In the genomic region with DNA sequence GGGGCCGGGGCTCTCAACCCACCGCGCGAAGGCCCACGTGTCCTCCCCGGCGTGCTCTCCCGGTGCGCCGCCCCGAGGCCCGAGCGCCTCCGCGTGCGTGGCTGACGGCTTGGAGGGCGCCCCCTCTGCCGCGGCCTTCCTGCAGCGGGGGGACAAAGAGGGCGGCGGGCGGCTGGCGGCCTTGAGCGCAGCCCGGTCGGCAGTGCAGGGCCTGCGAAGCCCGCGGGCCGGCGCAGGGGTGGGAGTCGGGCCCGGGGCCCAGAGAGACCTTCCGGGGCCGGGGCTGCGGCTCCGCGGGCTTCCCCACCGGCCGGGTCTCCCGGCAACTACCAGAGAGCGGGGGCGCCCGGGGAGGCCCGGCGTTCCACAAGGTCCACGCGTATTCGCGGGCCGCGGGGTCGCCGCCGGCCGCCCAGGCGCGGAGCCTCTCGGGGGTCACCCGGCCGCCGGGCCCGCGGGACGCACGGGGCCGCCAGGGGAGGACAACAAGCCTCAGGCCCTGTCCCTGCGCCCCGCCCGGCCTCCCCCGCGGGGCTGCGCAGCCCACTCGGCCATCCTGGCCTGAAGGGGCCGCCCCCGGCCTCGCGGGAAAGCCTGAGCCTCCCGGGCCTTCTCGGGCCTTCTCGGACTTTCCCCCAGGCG, we compare ENCODE assay signal across 26 cellular contexts. TPM values are rescaled to one million over a fixed set of nuclear protein-coding genes. Genes with fewer than 3 reads are reported as not detected.
"Had no signal": no experiment of that assay in that cellular context is flagged by ENCODE, and none has a peak within 500 bp of the region (broad histone marks: within the 10 kb centered on the region; RNA-seq: fewer than 3 reads in every experiment).

A gene with protein sequence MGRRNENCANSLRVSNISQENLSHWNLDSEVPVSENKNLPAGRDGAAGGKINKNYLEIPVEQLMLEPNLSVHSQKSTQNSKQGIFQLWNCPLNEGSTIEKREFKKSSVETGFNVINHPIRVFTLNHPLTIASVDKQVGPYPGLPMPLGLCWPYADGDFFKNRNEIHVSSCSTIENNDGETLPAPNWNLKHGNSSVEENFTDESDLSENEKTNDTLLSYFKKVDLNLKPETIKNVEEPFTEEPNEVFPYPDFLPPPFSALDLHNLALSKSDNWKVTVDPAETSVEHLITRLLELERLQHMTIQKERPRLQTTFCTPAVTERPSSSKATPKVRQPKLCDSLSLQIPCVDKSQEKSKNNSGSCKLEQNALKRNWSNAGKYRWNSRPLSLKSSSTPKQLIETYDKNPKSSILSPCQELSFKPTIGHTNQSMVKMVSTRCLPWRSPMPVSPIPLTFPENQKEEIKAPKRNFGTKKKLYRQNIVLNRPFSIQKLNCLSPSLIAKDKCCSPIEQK (minus strand): TSS at position 308 of the 642 bp plus-strand sequence. CDS start 1,723 bp downstream, outside the sequence.

- H3K27ac ChIP-seq: cardiac muscle cell, gastrocnemius medialis, sigmoid colon, vagina had no signal

- H3K36me3 ChIP-seq: cardiac muscle cell, gastrocnemius medialis, sigmoid colon, vagina had no signal

- H3K9me3 ChIP-seq: gastrocnemius medialis, sigmoid colon, vagina had no signal

- H3K4me1 Mint-ChIP-seq: activated CD4-positive, alpha-beta memory T cell treated with anti-CD3 and anti-CD28 coated beads, Interleukin-2, amount 10 ng/mL, durations not matched to agents 7 days and 5 days; activated CD4-positive, alpha-beta T cell treated with anti-CD3 and anti-CD28 coated beads, Interleukin-2, amount 10 ng/mL, durations not matched to agents 24 days and 14 days; activated naive CD8-positive, alpha-beta T cell treated with anti-CD3 and anti-CD28 coated beads, Interleukin-2, amount 50 U/mL, for 24 hours; naive B cell had no signal

- H3K27me3 ChIP-seq: cardiac muscle cell, vagina had no signal

- H3K36me3 Mint-ChIP-seq: naive B cell, type B pancreatic cell had no signal

- H3K4me3 ChIP-seq: cardiac muscle cell, gastrocnemius medialis, vagina had no signal

- ATAC-seq: activated CD4-positive, CD25-positive, alpha-beta regulatory T cell treated with anti-CD3 and anti-CD28 coated beads, Interleukin-2, amount 50 U/mL, for 24 hours; activated naive CD8-positive, alpha-beta T cell treated with anti-CD3 and anti-CD28 coated beads, Interleukin-2, amount 50 U/mL, for 24 hours; esophagus mucosa; gastrocnemius medialis; left ventricle myocardium superior had no signal

- H3K27me3 Mint-ChIP-seq: type B pancreatic cell had no signal

- H3K9me3 Mint-ChIP-seq: activated CD4-positive, alpha-beta memory T cell treated with anti-CD3 and anti-CD28 coated beads, Interleukin-2, amount 10 ng/mL, durations not matched to agents 7 days and 5 days; activated CD4-positive, alpha-beta T cell treated with anti-CD3 and anti-CD28 coated beads, Interleukin-2, amount 10 ng/mL, durations not matched to agents 24 days and 14 days; activated naive CD8-positive, alpha-beta T cell treated with anti-CD3 and anti-CD28 coated beads, Interleukin-2, amount 50 U/mL, for 24 hours; naive B cell; T-helper 1 cell treated with Interleukin-12 subunit alpha and Interleukin-12 subunit beta and Interleukin-4 antibody, amounts not matched to agents 30 μg/mL and 1 μg/mL, for 36 hours; type B pancreatic cell had no signal

- DNase-seq: activated CD4-positive, alpha-beta memory T cell treated with anti-CD3 and anti-CD28 coated beads, Interleukin-2, amount 10 ng/mL, durations not matched to agents 7 days and 5 days; activated CD4-positive, alpha-beta T cell treated with anti-CD3 and anti-CD28 coated beads, Interleukin-2, amount 10 ng/mL, durations not matched to agents 24 days and 14 days; activated gamma-delta T cell; activated naive CD4-positive, alpha-beta T cell treated with anti-CD3 and anti-CD28 coated beads, Interleukin-2, amount 50 U/mL, for 16 hours; activated naive CD8-positive, alpha-beta T cell treated with anti-CD3 and anti-CD28 coated beads, Interleukin-2, amount 50 U/mL, for 24 hours; activated T-cell treated with anti-CD3 and anti-CD28 coated beads for 4 hours; effector CD8-positive, alpha-beta T cell; gastrocnemius medialis; hippocampal formation; left ventricle myocardium superior; naive B cell; sigmoid colon; stimulated activated CD4-positive, alpha-beta T cell treated with anti-CD3 and anti-CD28 coated beads, Interleukin-4, amount 100 ng/mL, for 24 hours; T1000 had no signal

- H3K27ac Mint-ChIP-seq: activated CD4-positive, alpha-beta memory T cell treated with anti-CD3 and anti-CD28 coated beads, Interleukin-2, amount 10 ng/mL, durations not matched to agents 7 days and 5 days; activated CD4-positive, alpha-beta T cell treated with anti-CD3 and anti-CD28 coated beads, Interleukin-2, amount 10 ng/mL, durations not matched to agents 24 days and 14 days; activated naive CD8-positive, alpha-beta T cell treated with anti-CD3 and anti-CD28 coated beads, Interleukin-2, amount 50 U/mL, for 24 hours; T-helper 1 cell treated with Interleukin-12 subunit alpha and Interleukin-12 subunit beta and Interleukin-4 antibody, amounts not matched to agents 30 μg/mL and 1 μg/mL, for 36 hours; type B pancreatic cell had no signal

- H3K4me1 ChIP-seq: gastrocnemius medialis, sigmoid colon, vagina had no signal

- H3K4me3 Mint-ChIP-seq: activated CD4-positive, alpha-beta memory T cell treated with anti-CD3 and anti-CD28 coated beads, Interleukin-2, amount 10 ng/mL, durations not matched to agents 7 days and 5 days; activated CD4-positive, alpha-beta T cell treated with anti-CD3 and anti-CD28 coated beads, Interleukin-2, amount 10 ng/mL, durations not matched to agents 24 days and 14 days; activated naive CD8-positive, alpha-beta T cell treated with anti-CD3 and anti-CD28 coated beads, Interleukin-2, amount 50 U/mL, for 24 hours; T-helper 1 cell treated with Interleukin-12 subunit alpha and Interleukin-12 subunit beta and Interleukin-4 antibody, amounts not matched to agents 30 μg/mL and 1 μg/mL, for 36 hours; type B pancreatic cell had no signal

RNA-seq across cellular contexts. Expression of the gene that starts here (rescaled TPM):
- total RNA-seq: activated CD4-positive, alpha-beta memory T cell treated with anti-CD3 and anti-CD28 coated beads, Interleukin-2, amount 10 ng/mL, durations not matched to agents 7 days and 5 days; activated CD4-positive, alpha-beta T cell treated with anti-CD3 and anti-CD28 coated beads, Interleukin-2, amount 10 ng/mL, durations not matched to agents 24 days and 14 days; cardiac muscle cell; cerebellum; esophagus mucosa; gastrocnemius medialis; left ventricle myocardium superior; omental fat pad; posterior vena cava; renal cortical epithelial cell; sigmoid colon; temporal lobe; vagina had no signal
- polyA plus RNA-seq: cardiac muscle cell, neural cell had no signal
